9 cellular contexts compared by ENCODE assay signal in genomic region chr15:89132611-89133242, GRCh38. TPM values are rescaled to one million over a fixed set of nuclear protein-coding genes. Genes with fewer than 3 reads are reported as not detected.
A peak's percentile ranks its signal among the peaks of the same experiment; 100 is the strongest.
DNase-seq lines count a peak whose midpoint lies in the region; ATAC-seq and TF ChIP-seq lines count a peak whose summit lies in the region.
"Had no signal": no experiment of that assay in that cellular context is flagged by ENCODE, and none has a peak within 500 bp of the region (broad histone marks: within the 10 kb centered on the region; RNA-seq: fewer than 3 reads in every experiment).

No MANE protein-coding gene starts in this region.

- no peaks in the 10 kb centered on the region for H3K9me3 ChIP-seq in body of pancreas
- H3K9me3 ChIP-seq in lower lobe of right lung = no peaks in the 10 kb centered on the region
- H3K9me3 ChIP-seq in testis = no peaks in the 10 kb centered on the region

- no peaks in the 10 kb centered on the region for H3K36me3 ChIP-seq in body of pancreas (replicated peaks in 1 of 2; ENCODE audit: insufficient read depth in 1 of 2, low read depth in 2 of 2)
- H3K36me3 ChIP-seq in lower lobe of right lung = peaks cover 14% of the 10 kb centered on the region
- H3K36me3 ChIP-seq in testis (ENCODE audit: low read depth, missing control alignments) = no peaks in the 10 kb centered on the region

- H3K27me3 ChIP-seq in body of pancreas (no peaks in the 10 kb centered on the region), lower lobe of right lung (ENCODE audit: low read depth) (no peaks in the 10 kb centered on the region), testis (no peaks in the 10 kb centered on the region)

- peak overlapping the region; percentile 35 to 93 (median 84) for H3K27ac ChIP-seq in body of pancreas
- H3K27ac ChIP-seq in lower lobe of right lung = peak overlapping the region; percentile 25
- peak overlapping the region in 1 of 2 donors; percentile 62 for H3K27ac ChIP-seq in testis
- H3K27ac ChIP-seq: KMS-11 had no signal

- H3K4me3 ChIP-seq in body of pancreas (no peak overlapping the region), lower lobe of right lung (no peak overlapping the region), testis (no peak overlapping the region)

- TF ChIP-seq CTCF in body of pancreas (IDR thresholded peaks at IDR 0.05) (no peak), lower lobe of right lung (IDR thresholded peaks at IDR 0.05) (no peak), testis (IDR thresholded peaks at IDR 0.05) (no peak)

- intact Hi-C loops in body of pancreas (cut with DNase I) = no loop called here
- intact Hi-C loops in lower lobe of right lung (cut with DNase I) = no loop called here
- intact Hi-C loops in testis (cut with DNase I; ENCODE audit: low total_unique reads) = no loop called here

- DNase-seq in NOMO-1 treated with DMSO at 0.1 percent for 48 hours (lab: John Stamatoyannopoulos, UW; ENCODE audit: unreplicated experiment) (peak; percentile 87), body of pancreas (peak in 1 of 4 donors; percentile 70), lower lobe of right lung (no peak), testis (peak; percentile 46), AG20443 (ENCODE audit: low spot score) (no peak), ureter (ENCODE audit: low spot score) (no peak)

- TF ChIP-seq POLR2A in body of pancreas (IDR thresholded peaks at IDR 0.05) (peak in 1 of 3 donors; percentile 22), testis (IDR thresholded peaks at IDR 0.05) (no peak)

- 17 to 18% methylated on average over 5 of the region's 5 CpGs for WGBS in body of pancreas, 2 donors
- WGBS in testis, 2 donors = 50% methylated on average over 5 of the region's 5 CpGs

- no peak for ATAC-seq in body of pancreas
- ATAC-seq in lower lobe of right lung = peak; percentile 71 to 88
- ATAC-seq in GM19324 (IDR thresholded peaks at IDR 0.05; ENCODE audit: low FRiP score, unreplicated experiment) = no peak
- ATAC-seq: HCT116 had no signal

- H3K4me1 ChIP-seq in body of pancreas (peaks cover 80% of the 10 kb centered on the region), lower lobe of right lung (peaks cover 66% of the 10 kb centered on the region), testis (peaks cover 19% of the 10 kb centered on the region)

RNA-seq across cellular contexts. Expression of gene ABHD2, which starts 44.5 kb away (rescaled TPM):
- total RNA-seq in body of pancreas = 100 to 1,000 TPM in 1 of 2 donors, 10 to 100 TPM in 1; 50.8 to 136 TPM
- 202 TPM for total RNA-seq in lower lobe of right lung
- total RNA-seq in testis = 100 to 1,000 TPM in 1 of 2 donors, 10 to 100 TPM in 1; 82.5 to 109 TPM
- polyA plus RNA-seq in testis (ENCODE audit: insufficient read depth, low read depth, low replicate concordance) = 214 TPM
- total RNA-seq in ureter = 134 TPM

Comparison
In these comparisons a context has a peak if more than half of its experiments do, and no peak if none do; other contexts are left out.
1. DNase-seq: peak in NOMO-1 treated with DMSO at 0.1 percent for 48 hours (single experiment) and testis (single experiment); none in lower lobe of right lung (single experiment), AG20443 (single experiment) and ureter (single experiment).
2. ATAC-seq: peak in lower lobe of right lung (2 of 2); none in body of pancreas (single experiment) and GM19324 (single experiment).